11 cellular contexts compared by ENCODE assay signal in the genomic region with DNA sequence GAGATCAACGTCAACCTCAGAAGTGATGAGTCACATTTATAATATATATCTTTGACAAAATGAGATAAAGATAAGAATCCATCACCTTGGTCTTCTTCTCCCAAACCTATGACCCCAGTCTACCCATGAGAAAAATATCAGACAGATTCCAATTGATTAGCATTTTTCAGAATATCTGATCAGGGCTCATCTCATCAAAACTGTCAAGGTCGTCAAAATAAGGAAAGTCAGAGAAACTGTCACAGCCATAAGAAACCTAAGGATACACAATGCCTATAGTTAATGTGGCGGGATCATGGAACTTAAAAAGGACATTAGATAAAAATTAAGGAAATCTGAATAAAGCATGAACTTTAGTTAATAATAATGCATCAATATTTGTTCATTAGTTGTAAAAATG.
"Had no signal": no experiment of that assay in that cellular context is flagged by ENCODE, and none has a peak within 500 bp of the region (broad histone marks: within the 10 kb centered on the region; RNA-seq: fewer than 3 reads in every experiment).

No MANE protein-coding gene starts in this region.

- H2AFZ ChIP-seq: GM23248, GM23338 had no signal

- H3K9ac ChIP-seq: GM23248 had no signal

- H3K4me3 Mint-ChIP-seq: GM23338, H9, HFFc6 had no signal

- H3K4me2 ChIP-seq: GM23338 had no signal

- ATAC-seq: GM23338, HCT116 had no signal

- H3K36me3 ChIP-seq: HAP-1 had no signal

- H3K27ac Mint-ChIP-seq: GM23338, H9, HFFc6 had no signal

- DNase-seq: GOT3, H7, H9, HCEC 1CT, HFFc6 had no signal

- H3K9me3 ChIP-seq: HAP-1 had no signal

- H3K9me3 Mint-ChIP-seq: GM23338, H9, HFFc6 had no signal

- H3K4me3 ChIP-seq: GM23248, GM23338, HAP-1 had no signal

- FAIRE-seq: H1, H54 had no signal

- H3K27ac ChIP-seq: GM23248 had no signal

- H3K4me1 ChIP-seq: HAP-1 had no signal
